ENCODE assay signal across 2 cellular contexts in the genomic region with DNA sequence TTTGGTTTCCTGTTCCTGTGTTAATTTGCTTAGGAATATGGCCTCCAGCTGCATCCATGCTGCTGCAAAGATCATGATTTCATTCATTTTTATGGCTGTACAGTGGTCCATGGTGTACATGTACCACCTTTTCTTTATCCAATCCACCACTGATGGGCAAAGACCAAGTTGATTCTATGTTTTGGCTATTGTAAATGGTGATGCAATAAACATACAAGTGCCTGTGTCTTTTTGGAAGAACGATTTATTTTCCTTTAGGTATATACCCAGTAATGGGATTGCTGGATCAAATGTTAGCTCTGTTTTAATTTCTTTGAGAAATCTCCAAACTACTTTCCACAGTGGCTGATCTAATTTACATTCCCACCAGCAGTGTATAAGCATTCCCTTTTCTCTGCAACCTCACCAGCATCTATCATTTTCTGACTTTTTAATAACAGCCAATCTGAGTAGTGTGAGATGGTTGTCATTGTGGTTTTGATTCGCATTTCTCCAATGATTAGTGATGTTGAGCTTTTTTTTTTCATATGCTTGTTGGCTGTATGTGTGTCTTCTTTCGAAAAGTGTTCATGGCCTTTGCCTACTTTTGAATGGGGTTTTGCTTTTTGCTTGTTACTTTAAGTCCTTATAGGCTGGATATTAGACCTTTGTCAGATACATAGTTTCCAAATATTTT.
TF ChIP-seq lines count a peak whose summit lies in the region.

No MANE protein-coding gene starts in this region.

TF ChIP-seq in HepG2, 621 proteins besides CTCF, POLR2A, EP300 and RAD21:
- TF ChIP-seq, protein P1, sequence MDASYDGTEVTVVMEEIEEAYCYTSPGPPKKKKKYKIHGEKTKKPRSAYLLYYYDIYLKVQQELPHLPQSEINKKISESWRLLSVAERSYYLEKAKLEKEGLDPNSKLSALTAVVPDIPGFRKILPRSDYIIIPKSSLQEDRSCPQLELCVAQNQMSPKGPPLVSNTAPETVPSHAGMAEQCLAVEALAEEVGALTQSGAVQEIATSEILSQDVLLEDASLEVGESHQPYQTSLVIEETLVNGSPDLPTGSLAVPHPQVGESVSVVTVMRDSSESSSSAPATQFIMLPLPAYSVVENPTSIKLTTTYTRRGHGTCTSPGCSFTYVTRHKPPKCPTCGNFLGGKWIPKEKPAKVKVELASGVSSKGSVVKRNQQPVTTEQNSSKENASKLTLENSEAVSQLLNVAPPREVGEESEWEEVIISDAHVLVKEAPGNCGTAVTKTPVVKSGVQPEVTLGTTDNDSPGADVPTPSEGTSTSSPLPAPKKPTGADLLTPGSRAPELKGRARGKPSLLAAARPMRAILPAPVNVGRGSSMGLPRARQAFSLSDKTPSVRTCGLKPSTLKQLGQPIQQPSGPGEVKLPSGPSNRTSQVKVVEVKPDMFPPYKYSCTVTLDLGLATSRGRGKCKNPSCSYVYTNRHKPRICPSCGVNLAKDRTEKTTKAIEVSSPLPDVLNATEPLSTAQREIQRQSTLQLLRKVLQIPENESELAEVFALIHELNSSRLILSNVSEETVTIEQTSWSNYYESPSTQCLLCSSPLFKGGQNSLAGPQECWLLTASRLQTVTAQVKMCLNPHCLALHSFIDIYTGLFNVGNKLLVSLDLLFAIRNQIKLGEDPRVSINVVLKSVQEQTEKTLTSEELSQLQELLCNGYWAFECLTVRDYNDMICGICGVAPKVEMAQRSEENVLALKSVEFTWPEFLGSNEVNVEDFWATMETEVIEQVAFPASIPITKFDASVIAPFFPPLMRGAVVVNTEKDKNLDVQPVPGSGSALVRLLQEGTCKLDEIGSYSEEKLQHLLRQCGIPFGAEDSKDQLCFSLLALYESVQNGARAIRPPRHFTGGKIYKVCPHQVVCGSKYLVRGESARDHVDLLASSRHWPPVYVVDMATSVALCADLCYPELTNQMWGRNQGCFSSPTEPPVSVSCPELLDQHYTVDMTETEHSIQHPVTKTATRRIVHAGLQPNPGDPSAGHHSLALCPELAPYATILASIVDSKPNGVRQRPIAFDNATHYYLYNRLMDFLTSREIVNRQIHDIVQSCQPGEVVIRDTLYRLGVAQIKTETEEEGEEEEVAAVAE (CRISPR knock-in tag; IDR thresholded peaks at IDR 0.05; ENCODE audit: borderline replicate concordance) = no peak
- TF ChIP-seq ZNF720 (CRISPR knock-in tag; IDR thresholded peaks at IDR 0.05) = no peak
- TF ChIP-seq SRF (IDR thresholded peaks at IDR 0.05; ENCODE audit: low read depth, low read length) = no peak
- TF ChIP-seq CEBPB (IDR thresholded peaks at IDR 0.05; ENCODE audit: borderline replicate concordance, low read depth, low read length) = peak; percentile 62; the same call in 1 of the 2 replicates
- TF ChIP-seq, protein P2, sequence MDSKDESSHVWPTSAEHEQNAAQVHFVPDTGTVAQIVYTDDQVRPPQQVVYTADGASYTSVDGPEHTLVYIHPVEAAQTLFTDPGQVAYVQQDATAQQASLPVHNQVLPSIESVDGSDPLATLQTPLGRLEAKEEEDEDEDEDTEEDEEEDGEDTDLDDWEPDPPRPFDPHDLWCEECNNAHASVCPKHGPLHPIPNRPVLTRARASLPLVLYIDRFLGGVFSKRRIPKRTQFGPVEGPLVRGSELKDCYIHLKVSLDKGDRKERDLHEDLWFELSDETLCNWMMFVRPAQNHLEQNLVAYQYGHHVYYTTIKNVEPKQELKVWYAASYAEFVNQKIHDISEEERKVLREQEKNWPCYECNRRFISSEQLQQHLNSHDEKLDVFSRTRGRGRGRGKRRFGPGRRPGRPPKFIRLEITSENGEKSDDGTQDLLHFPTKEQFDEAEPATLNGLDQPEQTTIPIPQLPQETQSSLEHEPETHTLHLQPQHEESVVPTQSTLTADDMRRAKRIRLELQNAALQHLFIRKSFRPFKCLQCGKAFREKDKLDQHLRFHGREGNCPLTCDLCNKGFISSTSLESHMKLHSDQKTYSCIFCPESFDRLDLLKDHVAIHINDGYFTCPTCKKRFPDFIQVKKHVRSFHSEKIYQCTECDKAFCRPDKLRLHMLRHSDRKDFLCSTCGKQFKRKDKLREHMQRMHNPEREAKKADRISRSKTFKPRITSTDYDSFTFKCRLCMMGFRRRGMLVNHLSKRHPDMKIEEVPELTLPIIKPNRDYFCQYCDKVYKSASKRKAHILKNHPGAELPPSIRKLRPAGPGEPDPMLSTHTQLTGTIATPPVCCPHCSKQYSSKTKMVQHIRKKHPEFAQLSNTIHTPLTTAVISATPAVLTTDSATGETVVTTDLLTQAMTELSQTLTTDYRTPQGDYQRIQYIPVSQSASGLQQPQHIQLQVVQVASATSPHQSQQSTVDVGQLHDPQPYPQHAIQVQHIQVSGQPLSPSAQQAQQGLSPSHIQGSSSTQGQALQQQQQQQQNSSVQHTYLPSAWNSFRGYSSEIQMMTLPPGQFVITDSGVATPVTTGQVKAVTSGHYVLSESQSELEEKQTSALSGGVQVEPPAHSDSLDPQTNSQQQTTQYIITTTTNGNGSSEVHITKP (CRISPR knock-in tag; IDR thresholded peaks at IDR 0.05; ENCODE audit: low read depth) = no peak
- TF ChIP-seq NCOR1 (IDR thresholded peaks at IDR 0.05; ENCODE audit: borderline replicate concordance, low read length) = no peak
- peak; percentile 66 for TF ChIP-seq ATF7 (IDR thresholded peaks at IDR 0.05)
- no peak for TF ChIP-seq ATF7 (CRISPR knock-in tag; IDR thresholded peaks at IDR 0.05)
- TF ChIP-seq IKZF1 (IDR thresholded peaks at IDR 0.05) = no peak
- TF ChIP-seq SRSF1 (optimal IDR thresholded peaks at IDR 0.05; ENCODE audit: low read depth, low read length) = no peak
- no peak for TF ChIP-seq ZBTB38 (CRISPR knock-in tag; IDR thresholded peaks at IDR 0.05)
- TF ChIP-seq ZNF232 (CRISPR knock-in tag; IDR thresholded peaks at IDR 0.05; ENCODE audit: borderline replicate concordance) = no peak

TF ChIP-seq in K562, 482 proteins besides CTCF, POLR2A, EP300 and RAD21:
- TF ChIP-seq CEBPG (CRISPR knock-in tag; IDR thresholded peaks at IDR 0.05) = no peak
- 0 out of 4 replicates have a peak, but pooled peaks have one; percentile 16 to 36 for TF ChIP-seq CEBPG (tag; conservative IDR thresholded peaks at IDR 0.05 in 1 of 2, IDR thresholded peaks at IDR 0.05 in 1 of 2)
- no peak for TF ChIP-seq PTRF (tag; IDR thresholded peaks at IDR 0.05)
- TF ChIP-seq YY1 (IDR thresholded peaks at IDR 0.05; ENCODE audit: borderline replicate concordance in 1 of 3, control insufficient read depth in 1 of 3, extremely low read depth in 1 of 3, insufficient read depth in 3 of 3, insufficient read length in 1 of 3, insufficient replicate concordance in 2 of 3, low read depth in 1 of 3, low read length in 2 of 3) = no peak
- TF ChIP-seq SLC30A9 (CRISPR knock-in tag; IDR thresholded peaks at IDR 0.05) = no peak
- TF ChIP-seq, protein P3, sequence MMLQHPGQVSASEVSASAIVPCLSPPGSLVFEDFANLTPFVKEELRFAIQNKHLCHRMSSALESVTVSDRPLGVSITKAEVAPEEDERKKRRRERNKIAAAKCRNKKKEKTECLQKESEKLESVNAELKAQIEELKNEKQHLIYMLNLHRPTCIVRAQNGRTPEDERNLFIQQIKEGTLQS (IDR thresholded peaks at IDR 0.05) = peak; percentile 25; the same call in 1 of the 2 replicates
- TF ChIP-seq, protein P3 (CRISPR knock-in tag; conservative IDR thresholded peaks at IDR 0.05) = no peak
